12 cellular contexts compared by ENCODE assay signal in the genomic region with DNA sequence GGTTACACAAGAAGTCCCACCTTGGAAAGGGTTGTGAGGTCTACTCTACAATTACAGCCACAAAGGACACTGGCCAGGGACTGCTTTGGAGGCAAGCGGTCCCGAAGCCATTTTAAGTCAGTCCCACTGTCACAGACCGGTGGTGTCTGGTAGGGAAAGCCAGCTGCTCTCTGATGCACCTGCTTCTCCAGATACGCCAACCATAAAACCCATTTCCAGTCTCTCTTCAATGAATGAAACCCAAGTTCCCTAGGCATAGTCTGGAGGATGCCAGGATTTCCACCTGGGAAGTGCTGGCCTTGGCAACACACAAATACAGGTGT. TPM values are rescaled to one million over a fixed set of nuclear protein-coding genes. Genes with fewer than 3 reads are reported as not detected.
DNase-seq lines count a peak whose midpoint lies in the region; ATAC-seq and TF ChIP-seq lines count a peak whose summit lies in the region.
"Had no signal": no experiment of that assay in that cellular context is flagged by ENCODE, and none has a peak within 500 bp of the region (broad histone marks: within the 10 kb centered on the region; RNA-seq: fewer than 3 reads in every experiment).

No MANE protein-coding gene starts in this region.

- 92 to 100% (median 99%) methylated on average over 1 to 4 of the region's 4 CpGs for WGBS in adrenal gland, 4 donors

- no peak overlapping the region for H3K4me3 ChIP-seq in adrenal gland
- H3K4me3 ChIP-seq in muscle layer of colon (ENCODE audit: low read depth in 1 of 2, low read length in 2 of 2) = no peak overlapping the region
- no peak overlapping the region for H3K4me3 ChIP-seq in tibial artery

- H3K27me3 ChIP-seq in adrenal gland (no peaks in the 10 kb centered on the region), muscle layer of colon (ENCODE audit: control insufficient read depth in 1 of 2, insufficient read depth in 2 of 2, low read length in 2 of 2) (no peaks in the 10 kb centered on the region), tibial artery (no peaks in the 10 kb centered on the region)

- no peaks in the 10 kb centered on the region for H3K36me3 ChIP-seq in adrenal gland (replicated peaks in 1 of 2)
- no peaks in the 10 kb centered on the region for H3K36me3 ChIP-seq in muscle layer of colon (ENCODE audit: insufficient read depth, low read length)
- H3K36me3 ChIP-seq in tibial artery = no peaks in the 10 kb centered on the region

- intact Hi-C loops in adrenal gland (cut with DNase I) (no loop called here), tibial artery (cut with DNase I; ENCODE audit: low total_unique reads) (loop anchor here (5.0 kb wide), 1 partner anchor 33 kb away; the partner anchor contains the start of gene SYNE3)

- no peak for DNase-seq in activated naive CD8-positive, alpha-beta T cell treated with anti-CD3 and anti-CD28 coated beads, Interleukin-2, amount 10 ng/mL, durations not matched to agents 7 days and 5 days
- no peak for DNase-seq in activated naive CD8-positive, alpha-beta T cell treated with anti-CD3 and anti-CD28 coated beads for 36 hours
- DNase-seq in adrenal gland (no peak), tibial artery (no peak)
- DNase-seq: activated naive CD8-positive, alpha-beta T cell treated with anti-CD3 and anti-CD28 coated beads, Interleukin-2, amount 50 U/mL, for 24 hours; GF-D8; H7; NCI-H446 treated with DMSO at 0.1 percent for 48 hours had no signal

- H3K4me1 ChIP-seq in adrenal gland (replicated peaks in 1 of 2) (peaks cover 21 to 36% of the 10 kb centered on the region in 2 donors), muscle layer of colon (ENCODE audit: insufficient read depth, low read length) (peaks cover 25% of the 10 kb centered on the region), tibial artery (peaks cover 0 to 85% (median 43%) of the 10 kb centered on the region in 4 donors)

- no peak overlapping the region for H3K9ac ChIP-seq in muscle layer of colon (ENCODE audit: low read length)

- H3K9me3 Mint-ChIP-seq in activated naive CD8-positive, alpha-beta T cell treated with anti-CD3 and anti-CD28 coated beads, Interleukin-2, amount 10 ng/mL, durations not matched to agents 7 days and 5 days = no peaks in the 10 kb centered on the region
- no peaks in the 10 kb centered on the region for H3K9me3 Mint-ChIP-seq in activated naive CD8-positive, alpha-beta T cell treated with anti-CD3 and anti-CD28 coated beads for 36 hours
- H3K9me3 Mint-ChIP-seq: activated naive CD8-positive, alpha-beta T cell treated with anti-CD3 and anti-CD28 coated beads, Interleukin-2, amount 50 U/mL, for 24 hours had no signal

- H3K27ac ChIP-seq in adrenal gland (peak overlapping the region in 4 of 5 donors; percentile 10 to 76 (median 61)), muscle layer of colon (ENCODE audit: low read depth, low read length) (peak overlapping the region; percentile 56), tibial artery (peak overlapping the region; percentile 79 to 87)

- H3K4me1 Mint-ChIP-seq in activated naive CD8-positive, alpha-beta T cell treated with anti-CD3 and anti-CD28 coated beads, Interleukin-2, amount 10 ng/mL, durations not matched to agents 7 days and 5 days = peaks cover 25% of the 10 kb centered on the region
- peaks cover 44% of the 10 kb centered on the region for H3K4me1 Mint-ChIP-seq in activated naive CD8-positive, alpha-beta T cell treated with anti-CD3 and anti-CD28 coated beads for 36 hours

- TF ChIP-seq CTCF in adrenal gland (IDR thresholded peaks at IDR 0.05) = no peak
- no peak for TF ChIP-seq CTCF in tibial artery (IDR thresholded peaks at IDR 0.05)

- peaks cover 10% of the 10 kb centered on the region for H3K36me3 Mint-ChIP-seq in activated naive CD8-positive, alpha-beta T cell treated with anti-CD3 and anti-CD28 coated beads, Interleukin-2, amount 10 ng/mL, durations not matched to agents 7 days and 5 days
- peaks cover 14% of the 10 kb centered on the region for H3K36me3 Mint-ChIP-seq in activated naive CD8-positive, alpha-beta T cell treated with anti-CD3 and anti-CD28 coated beads for 36 hours

- H3K27me3 Mint-ChIP-seq in activated naive CD8-positive, alpha-beta T cell treated with anti-CD3 and anti-CD28 coated beads, Interleukin-2, amount 10 ng/mL, durations not matched to agents 7 days and 5 days = no peaks in the 10 kb centered on the region
- no peaks in the 10 kb centered on the region for H3K27me3 Mint-ChIP-seq in activated naive CD8-positive, alpha-beta T cell treated with anti-CD3 and anti-CD28 coated beads for 36 hours
- H3K27me3 Mint-ChIP-seq: activated naive CD8-positive, alpha-beta T cell treated with anti-CD3 and anti-CD28 coated beads, Interleukin-2, amount 50 U/mL, for 24 hours had no signal

- no peak for TF ChIP-seq POLR2A in adrenal gland (IDR thresholded peaks at IDR 0.05)

- POLR2A ChIA-PET in activated naive CD8-positive, alpha-beta T cell treated with anti-CD3 and anti-CD28 coated beads, Interleukin-2, amount 10 ng/mL, durations not matched to agents 7 days and 5 days (lab: Charles Lee) = no interaction called here

- peak overlapping the region; percentile 49 for H3K27ac Mint-ChIP-seq in activated naive CD8-positive, alpha-beta T cell treated with anti-CD3 and anti-CD28 coated beads, Interleukin-2, amount 10 ng/mL, durations not matched to agents 7 days and 5 days
- no peak overlapping the region for H3K27ac Mint-ChIP-seq in activated naive CD8-positive, alpha-beta T cell treated with anti-CD3 and anti-CD28 coated beads for 36 hours
- H3K27ac Mint-ChIP-seq: activated naive CD8-positive, alpha-beta T cell treated with anti-CD3 and anti-CD28 coated beads, Interleukin-2, amount 50 U/mL, for 24 hours had no signal

- H3K4me3 Mint-ChIP-seq in activated naive CD8-positive, alpha-beta T cell treated with anti-CD3 and anti-CD28 coated beads, Interleukin-2, amount 10 ng/mL, durations not matched to agents 7 days and 5 days = no peak overlapping the region
- H3K4me3 Mint-ChIP-seq in activated naive CD8-positive, alpha-beta T cell treated with anti-CD3 and anti-CD28 coated beads for 36 hours = no peak overlapping the region
- H3K4me3 Mint-ChIP-seq: activated naive CD8-positive, alpha-beta T cell treated with anti-CD3 and anti-CD28 coated beads, Interleukin-2, amount 50 U/mL, for 24 hours had no signal

- no peak for ATAC-seq in activated naive CD8-positive, alpha-beta T cell treated with anti-CD3 and anti-CD28 coated beads, Interleukin-2, amount 10 ng/mL, durations not matched to agents 7 days and 5 days (ENCODE audit: low read depth)
- ATAC-seq in esophagus mucosa (no peak), GM18873 (IDR thresholded peaks at IDR 0.05; ENCODE audit: low FRiP score, unreplicated experiment) (no peak), HG02870 (IDR thresholded peaks at IDR 0.05; ENCODE audit: unreplicated experiment) (no peak)
- ATAC-seq: activated naive CD8-positive, alpha-beta T cell treated with anti-CD3 and anti-CD28 coated beads, Interleukin-2, amount 50 U/mL, for 24 hours had no signal

- H3K9me3 ChIP-seq in adrenal gland (replicated peaks in 1 of 3) (no peaks in the 10 kb centered on the region), muscle layer of colon (ENCODE audit: low read length) (no peaks in the 10 kb centered on the region), tibial artery (no peaks in the 10 kb centered on the region)

RNA-seq across cellular contexts. Expression of gene SYNE3, which starts 32.6 kb away (rescaled TPM):
- 10 to 100 TPM; 79.0 to 79.1 TPM for total RNA-seq in activated naive CD8-positive, alpha-beta T cell treated with anti-CD3 and anti-CD28 coated beads, Interleukin-2, amount 10 ng/mL, durations not matched to agents 7 days and 5 days
- total RNA-seq in activated naive CD8-positive, alpha-beta T cell treated with anti-CD3 and anti-CD28 coated beads for 36 hours = 10 to 100 TPM; 38.0 to 38.8 TPM
- total RNA-seq in adrenal gland (10 to 100 TPM; 10.5 to 24.8 (median 14.4) TPM), esophagus mucosa (1.9 TPM)
- polyA plus RNA-seq in adrenal gland = 1 to 10 TPM; 2.5 to 6.2 (median 4.4) TPM

RNA-seq across cellular contexts. Expression of gene GLRX5, which starts 51.0 kb away (rescaled TPM):
- total RNA-seq in activated naive CD8-positive, alpha-beta T cell treated with anti-CD3 and anti-CD28 coated beads, Interleukin-2, amount 10 ng/mL, durations not matched to agents 7 days and 5 days = 10 to 100 TPM; 33.8 to 34.7 TPM
- 10 to 100 TPM; 57.9 to 60.7 TPM for total RNA-seq in activated naive CD8-positive, alpha-beta T cell treated with anti-CD3 and anti-CD28 coated beads for 36 hours
- total RNA-seq in adrenal gland (100 to 1,000 TPM in 1 of 8 donors, 10 to 100 TPM in 7; 45.3 to 128 (median 71.6) TPM), esophagus mucosa (27.8 TPM)
- polyA plus RNA-seq in adrenal gland = 100 to 1,000 TPM in 1 of 3 donors, 10 to 100 TPM in 2; 32.7 to 134 (median 57.6) TPM
